ENCODE assay signal across 8 cellular contexts in the genomic region with DNA sequence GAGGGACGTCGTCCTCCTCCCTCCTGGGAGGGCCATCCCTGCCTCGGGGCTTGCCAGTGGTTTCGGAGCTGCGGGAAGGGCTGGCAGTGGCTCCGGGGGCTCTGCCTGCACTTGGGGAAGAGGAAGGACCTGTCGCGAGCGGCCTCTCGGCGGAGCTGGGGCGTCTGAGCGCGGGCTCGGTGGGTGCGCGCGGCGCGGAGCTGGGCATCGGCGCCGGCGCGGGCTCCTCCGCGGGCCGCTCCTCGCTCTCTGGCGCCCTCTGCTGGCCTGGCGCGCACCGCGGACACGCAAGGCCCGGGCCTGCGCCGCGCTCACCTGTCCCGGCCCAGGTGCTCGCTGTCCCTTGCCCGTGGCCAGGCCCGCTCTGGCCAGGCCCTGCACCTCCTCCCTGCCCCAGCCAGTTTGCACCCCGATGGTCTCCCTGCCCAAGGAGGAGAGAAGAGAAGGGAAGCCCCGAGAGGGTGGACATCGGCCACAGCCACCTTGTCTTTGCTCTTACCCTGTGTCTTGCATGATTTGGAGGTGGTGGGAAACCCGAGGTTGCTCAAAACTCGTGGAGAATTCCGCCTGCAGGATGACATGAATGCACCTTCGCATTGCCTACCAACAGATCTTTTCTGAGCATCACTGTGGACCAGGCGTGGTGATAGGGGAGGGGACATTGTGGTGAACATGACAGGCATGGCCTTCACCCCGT.
DNase-seq lines count a peak whose midpoint lies in the region; ATAC-seq, FAIRE-seq and TF ChIP-seq lines count a peak whose summit lies in the region.
"Not testable (repeated sequence)": the region's sequence is repeated elsewhere in the genome, so short reads cannot be mapped to it uniquely, and the experiment has no call there.

No MANE protein-coding gene starts in this region.

- peak; percentile 45 to 85 (median 68) for TF ChIP-seq CTCF in pancreas (IDR thresholded peaks at IDR 0.05)

- intact Hi-C loops in pancreas (cut with DNase I): not testable (repeated sequence)

- FAIRE-seq in pancreas (lab: Jason Lieb, UNC): not testable (repeated sequence)

- not testable (repeated sequence) for H3K9me3 ChIP-seq in HUES48 (ENCODE audit: control insufficient read depth, insufficient read depth, low read length); NT2/D1 (ENCODE audit: insufficient read depth, low read length); pancreas

- H3K36me3 ChIP-seq in HUES48 (ENCODE audit: control insufficient read depth, insufficient read depth, low read length); NT2/D1 (ENCODE audit: insufficient read depth, insufficient read length, low read length); pancreas: not testable (repeated sequence)

- peak; percentile 3 for DNase-seq in COLO829 (ENCODE audit: low spot score)
- DNase-seq in NT2/D1 (ENCODE audit: low read depth, low spot score): not testable (repeated sequence)
- peak; percentile 91 for DNase-seq in activated CD8-positive, alpha-beta memory T cell treated with anti-CD3 and anti-CD28 coated beads for 24 hours
- peak; percentile 56 for DNase-seq in central memory CD4-positive, alpha-beta T cell
- peak in 31 of 51 donors; percentile 1 to 67 (median 21) for DNase-seq in hypothalamus (lab: John Stamatoyannopoulos, UW)
- DNase-seq in pancreas: peak; percentile 20 to 97 (median 80)
- peak; percentile 42 to 85 for DNase-seq in stimulated activated effector memory CD8-positive, alpha-beta T cell treated with anti-CD3 and anti-CD28 coated beads, Interleukin-12 subunit alpha, Interleukin-12 subunit beta, amount 100 ng/mL, for 72 hours (ENCODE audit: low spot score in 2 of 2)

- not testable (repeated sequence) for H3K9me3 Mint-ChIP-seq in stimulated activated effector memory CD8-positive, alpha-beta T cell treated with anti-CD3 and anti-CD28 coated beads, Interleukin-12 subunit alpha, Interleukin-12 subunit beta, amount 100 ng/mL, for 72 hours

- H3K9ac ChIP-seq in HUES48 (ENCODE audit: low read depth, low read length): not testable (repeated sequence)
- peak overlapping the region; percentile 74 for H3K9ac ChIP-seq in NT2/D1 (ENCODE audit: insufficient read length, low read depth)

- peak; percentile 60 to 97 (median 84) for ATAC-seq in pancreas
- peak; percentile 66 for ATAC-seq in stimulated activated effector memory CD8-positive, alpha-beta T cell treated with anti-CD3 and anti-CD28 coated beads, Interleukin-12 subunit alpha, Interleukin-12 subunit beta, amount 100 ng/mL, for 72 hours

- H3K4me1 ChIP-seq in HUES48 (ENCODE audit: control insufficient read depth, insufficient read depth, low read length); NT2/D1 (ENCODE audit: insufficient read depth, insufficient read length); pancreas: not testable (repeated sequence)

- H3K27ac ChIP-seq in HUES48 (ENCODE audit: low read depth, low read length); pancreas: not testable (repeated sequence)

- H3K4me3 ChIP-seq in HUES48 (ENCODE audit: low read depth, low read length) (peak overlapping the region; percentile 50; the same call in 1 of the 2 replicates), NT2/D1 (ENCODE audit: insufficient read length, low read depth) (peak overlapping the region; percentile 50), pancreas (peak overlapping the region; percentile 12 to 50 (median 30))

- H3K27ac Mint-ChIP-seq in stimulated activated effector memory CD8-positive, alpha-beta T cell treated with anti-CD3 and anti-CD28 coated beads, Interleukin-12 subunit alpha, Interleukin-12 subunit beta, amount 100 ng/mL, for 72 hours: not testable (repeated sequence)

- not testable (repeated sequence) for H3K27me3 ChIP-seq in HUES48 (ENCODE audit: control insufficient read depth, insufficient read depth, low read length); pancreas
- H3K27me3 ChIP-seq in NT2/D1 (ENCODE audit: insufficient read depth, insufficient read length): peaks cover 24% of the 10 kb centered on the region

- peaks cover 17% of the 10 kb centered on the region for H3K4me1 Mint-ChIP-seq in stimulated activated effector memory CD8-positive, alpha-beta T cell treated with anti-CD3 and anti-CD28 coated beads, Interleukin-12 subunit alpha, Interleukin-12 subunit beta, amount 100 ng/mL, for 72 hours

- H3K4me3 Mint-ChIP-seq in stimulated activated effector memory CD8-positive, alpha-beta T cell treated with anti-CD3 and anti-CD28 coated beads, Interleukin-12 subunit alpha, Interleukin-12 subunit beta, amount 100 ng/mL, for 72 hours: peak overlapping the region; percentile 55

- H3K36me3 Mint-ChIP-seq in stimulated activated effector memory CD8-positive, alpha-beta T cell treated with anti-CD3 and anti-CD28 coated beads, Interleukin-12 subunit alpha, Interleukin-12 subunit beta, amount 100 ng/mL, for 72 hours: not testable (repeated sequence)

- WGBS in pancreas, 2 donors: 6 to 11% methylated on average over 34 to 52 of the region's 52 CpGs
